22 cellular contexts compared by ENCODE assay signal in the genomic region with DNA sequence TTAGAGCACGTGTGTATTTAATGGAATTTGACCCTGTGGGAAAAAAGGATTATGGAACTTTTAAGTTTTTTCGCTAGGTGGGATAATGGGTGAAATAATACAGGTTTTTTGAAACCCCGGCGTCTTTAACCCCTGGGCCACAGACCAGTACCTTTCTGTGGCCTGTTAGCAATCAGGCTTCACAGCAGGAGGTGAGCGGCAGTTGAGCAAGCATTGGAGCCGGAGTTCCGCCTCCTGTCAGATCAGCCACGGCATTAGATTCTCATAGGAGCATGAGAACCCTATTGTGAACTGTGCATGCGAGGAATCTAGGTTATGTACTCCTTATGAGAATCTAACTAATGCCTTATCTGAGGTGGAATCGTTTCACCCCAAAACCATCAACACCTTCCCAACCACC.
"Had no signal": no experiment of that assay in that cellular context is flagged by ENCODE, and none has a peak within 500 bp of the region (broad histone marks: within the 10 kb centered on the region; RNA-seq: fewer than 3 reads in every experiment).

No MANE protein-coding gene starts in this region.

- ATAC-seq: activated CD8-positive, alpha-beta memory T cell treated with anti-CD3 and anti-CD28 coated beads, Interleukin-2, amount 10 ng/mL, durations not matched to agents 7 days and 5 days; activated CD8-positive, alpha-beta T cell treated with anti-CD3 and anti-CD28 coated beads for 36 hours; activated naive CD8-positive, alpha-beta T cell treated with anti-CD3 and anti-CD28 coated beads, Interleukin-2, amount 50 U/mL, for 24 hours; body of pancreas; gastrocnemius medialis; left colon; sciatic nerve; stimulated activated memory B cell treated with anti-CD40 and anti-IgM and Interleukin-4, amounts not matched to agents 10 μg/mL and 1 μg/mL and 100 μg/mL, for 72 hours had no signal

- H3K27ac ChIP-seq: body of pancreas, esophagus muscularis mucosa, gastrocnemius medialis, stomach, suprapubic skin, tibial nerve had no signal

- H3K36me3 ChIP-seq: gastrocnemius medialis had no signal

- H3K9me3 ChIP-seq: body of pancreas, esophagus muscularis mucosa, gastrocnemius medialis, stomach, suprapubic skin, tibial nerve had no signal

- H3K4me3 ChIP-seq: body of pancreas, esophagus muscularis mucosa, gastrocnemius medialis, stomach, suprapubic skin, tibial nerve had no signal

- DNase-seq: activated CD4-positive, alpha-beta T cell treated with anti-CD3 and anti-CD28 coated beads, Interleukin-2, amount 10 ng/mL, durations not matched to agents 7 days and 5 days; activated CD4-positive, CD25-positive, alpha-beta regulatory T cell treated with anti-CD3 and anti-CD28 coated beads, Interleukin-2, amount 50 U/mL, for 72 hours; activated CD8-positive, alpha-beta memory T cell treated with anti-CD3 and anti-CD28 coated beads, Interleukin-2, amount 10 ng/mL, durations not matched to agents 7 days and 5 days; activated CD8-positive, alpha-beta T cell treated with anti-CD3 and anti-CD28 coated beads for 36 hours; activated effector memory CD4-positive, alpha-beta T cell treated with anti-CD3 and anti-CD28 coated beads, Interleukin-2, amount 50 U/mL, for 16 hours; activated naive CD4-positive, alpha-beta T cell treated with anti-CD3 and anti-CD28 coated beads, Interleukin-2, amount 10 ng/mL, durations not matched to agents 7 days and 5 days; activated naive CD8-positive, alpha-beta T cell treated with anti-CD3 and anti-CD28 coated beads, Interleukin-2, amount 50 U/mL, for 24 hours; activated T-cell treated with anti-CD3 and anti-CD28 coated beads for 4 hours; body of pancreas; effector memory CD8-positive, alpha-beta T cell; gastrocnemius medialis; hippocampal formation; left colon; nucleus accumbens; small intestine; stimulated activated CD4-positive, alpha-beta T cell treated with anti-CD3 and anti-CD28 coated beads, Interleukin-2, amount 100 ng/mL, for 24 hours; stomach had no signal

- H3K27me3 ChIP-seq: body of pancreas, esophagus muscularis mucosa, gastrocnemius medialis, stomach, suprapubic skin, tibial nerve had no signal
